Comparison of ENCODE assay signal across 16 cellular contexts in the genomic region with DNA sequence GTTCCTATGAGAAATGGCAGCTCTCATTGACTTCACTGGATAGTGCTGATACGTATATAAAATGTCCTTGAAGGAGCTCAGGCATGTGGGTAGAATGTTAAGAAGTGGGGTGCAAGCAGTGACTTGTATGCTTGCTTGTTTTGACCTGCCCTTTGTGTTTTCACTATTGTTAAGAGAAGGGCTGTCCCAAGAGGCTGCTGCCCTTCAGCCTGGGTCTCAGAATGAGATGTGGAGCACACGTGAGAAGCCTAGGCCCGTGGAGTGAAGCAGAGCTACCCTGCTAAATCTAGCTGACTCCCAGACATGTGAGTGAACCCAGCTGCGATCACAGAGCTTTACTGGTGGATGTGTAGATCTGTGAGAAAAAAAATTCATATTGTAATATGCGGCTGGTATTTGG.
"Had no signal": no experiment of that assay in that cellular context is flagged by ENCODE, and none has a peak within 500 bp of the region (broad histone marks: within the 10 kb centered on the region; RNA-seq: fewer than 3 reads in every experiment).

No MANE protein-coding gene starts in this region.

- ATAC-seq: activated CD4-positive, CD25-positive, alpha-beta regulatory T cell treated with anti-CD3 and anti-CD28 coated beads, Interleukin-2, amount 50 U/mL, for 24 hours; effector memory CD8-positive, alpha-beta T cell; gastroesophageal sphincter; heart right ventricle; pancreas; stimulated activated naive CD8-positive, alpha-beta T cell treated with anti-CD3 and anti-CD28 coated beads, Interleukin-15, amount 100 ng/mL, for 72 hours; upper lobe of right lung had no signal

- H3K27ac ChIP-seq: gastroesophageal sphincter, heart right ventricle, pancreas, sigmoid colon, testis, upper lobe of right lung had no signal

- H3K9me3 Mint-ChIP-seq: activated T-helper 1 cell treated with anti-CD3 and anti-CD28 coated beads, Interleukin-12 subunit alpha, Interleukin-12 subunit beta, Interleukin-2, Interleukin-4 antibody, amounts not matched to agents 30 ng/mL and 10 ng/mL and 1 ng/mL, durations not matched to agents 14 hours and 24 hours and 36 hours; dendritic cell treated with granulocyte-macrophage colony-stimulating factor and Interleukin-4, amounts not matched to agents 40 ng/mL and 50 ng/mL, for 4 days; stimulated activated naive CD8-positive, alpha-beta T cell treated with anti-CD3 and anti-CD28 coated beads, Interleukin-15, amount 100 ng/mL, for 72 hours had no signal

- H3K27ac Mint-ChIP-seq: activated T-helper 1 cell treated with anti-CD3 and anti-CD28 coated beads, Interleukin-12 subunit alpha, Interleukin-12 subunit beta, Interleukin-2, Interleukin-4 antibody, amounts not matched to agents 30 ng/mL and 10 ng/mL and 1 ng/mL, durations not matched to agents 14 hours and 24 hours and 36 hours; dendritic cell treated with granulocyte-macrophage colony-stimulating factor and Interleukin-4, amounts not matched to agents 40 ng/mL and 50 ng/mL, for 4 days; effector memory CD8-positive, alpha-beta T cell; naive B cell; stimulated activated naive CD8-positive, alpha-beta T cell treated with anti-CD3 and anti-CD28 coated beads, Interleukin-15, amount 100 ng/mL, for 72 hours had no signal

- DNase-seq: activated CD4-positive, alpha-beta T cell treated with anti-CD3 and anti-CD28 coated beads, Interleukin-2, amount 50 U/mL, for 1 hour; aorta; effector memory CD8-positive, alpha-beta T cell; heart right ventricle; islet precursor cell; naive B cell; pancreas; sigmoid colon; stimulated activated CD4-positive, alpha-beta T cell treated with anti-CD3 and anti-CD28 coated beads, Interleukin-1b, Interleukin-23, amount 100 ng/mL, for 48 hours; stimulated activated naive CD8-positive, alpha-beta T cell treated with anti-CD3 and anti-CD28 coated beads, Interleukin-15, amount 100 ng/mL, for 72 hours; testis; upper lobe of right lung had no signal

- H3K4me1 Mint-ChIP-seq: naive B cell; stimulated activated naive CD8-positive, alpha-beta T cell treated with anti-CD3 and anti-CD28 coated beads, Interleukin-15, amount 100 ng/mL, for 72 hours had no signal

- H3K9me3 ChIP-seq: gastroesophageal sphincter, pancreas, sigmoid colon, testis, upper lobe of right lung had no signal

- H3K27me3 Mint-ChIP-seq: dendritic cell treated with granulocyte-macrophage colony-stimulating factor and Interleukin-4, amounts not matched to agents 40 ng/mL and 50 ng/mL, for 4 days; effector memory CD8-positive, alpha-beta T cell; naive B cell; stimulated activated naive CD8-positive, alpha-beta T cell treated with anti-CD3 and anti-CD28 coated beads, Interleukin-15, amount 100 ng/mL, for 72 hours had no signal

- H3K36me3 ChIP-seq: gastroesophageal sphincter, heart right ventricle, pancreas, sigmoid colon, upper lobe of right lung had no signal

- H3K4me3 Mint-ChIP-seq: activated T-helper 1 cell treated with anti-CD3 and anti-CD28 coated beads, Interleukin-12 subunit alpha, Interleukin-12 subunit beta, Interleukin-2, Interleukin-4 antibody, amounts not matched to agents 30 ng/mL and 10 ng/mL and 1 ng/mL, durations not matched to agents 14 hours and 24 hours and 36 hours; dendritic cell treated with granulocyte-macrophage colony-stimulating factor and Interleukin-4, amounts not matched to agents 40 ng/mL and 50 ng/mL, for 4 days; effector memory CD8-positive, alpha-beta T cell; naive B cell; stimulated activated naive CD8-positive, alpha-beta T cell treated with anti-CD3 and anti-CD28 coated beads, Interleukin-15, amount 100 ng/mL, for 72 hours had no signal

- H3K4me1 ChIP-seq: gastroesophageal sphincter, heart right ventricle, pancreas, sigmoid colon, testis, upper lobe of right lung had no signal

- H3K4me3 ChIP-seq: gastroesophageal sphincter, heart right ventricle, pancreas, sigmoid colon, testis, upper lobe of right lung had no signal

- H3K27me3 ChIP-seq: gastroesophageal sphincter, heart right ventricle, sigmoid colon, testis, upper lobe of right lung had no signal

- H3K36me3 Mint-ChIP-seq: naive B cell had no signal
